16 cellular contexts compared by ENCODE assay signal in the genomic region with DNA sequence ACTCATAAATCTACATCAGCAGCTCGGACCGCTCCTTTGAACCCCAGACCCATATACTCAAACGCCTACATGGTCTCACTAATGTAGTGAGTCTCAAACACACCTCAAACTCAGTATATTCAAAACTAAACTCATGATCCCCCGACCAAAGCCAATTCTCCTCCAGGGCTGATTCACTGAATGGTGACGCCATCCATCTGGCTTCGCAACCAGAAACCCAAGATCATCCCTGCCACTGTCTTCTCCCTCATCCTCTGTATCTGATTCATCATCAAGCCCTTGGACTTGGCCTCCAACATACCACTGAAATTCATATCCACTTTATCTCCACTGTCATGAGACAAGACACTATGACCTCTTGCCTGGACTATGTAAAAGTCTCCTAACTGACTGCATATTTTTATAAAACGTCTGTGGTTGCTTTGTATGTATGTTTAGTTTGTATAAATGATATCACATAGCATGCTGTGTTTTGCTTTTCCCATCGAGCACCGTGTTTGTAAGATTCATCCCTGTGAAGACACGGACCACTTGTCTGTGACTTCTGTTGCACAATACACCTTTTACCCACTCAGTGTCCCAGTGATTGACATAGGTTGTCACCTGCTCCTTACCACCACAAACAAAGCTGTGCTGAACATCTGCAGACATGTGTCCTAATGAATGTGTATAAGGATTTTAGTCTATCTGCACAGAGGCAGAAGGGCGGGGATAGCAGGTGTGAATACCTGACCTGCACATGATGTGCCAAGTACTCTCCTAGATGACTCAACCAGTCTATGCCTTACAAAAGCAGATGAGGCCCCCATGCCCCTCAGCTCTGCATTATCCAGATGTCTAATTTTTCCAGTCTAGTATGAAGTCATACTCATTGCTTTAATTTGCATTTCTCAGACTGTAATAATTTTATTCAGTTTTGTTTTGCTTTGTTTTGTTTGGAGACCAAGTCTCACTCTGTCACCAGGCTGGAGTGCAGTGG.
DNase-seq lines count a peak whose midpoint lies in the region; ATAC-seq and TF ChIP-seq lines count a peak whose summit lies in the region.
"Had no signal": no experiment of that assay in that cellular context is flagged by ENCODE, and none has a peak within 500 bp of the region (broad histone marks: within the 10 kb centered on the region; RNA-seq: fewer than 3 reads in every experiment).

No MANE protein-coding gene starts in this region.

- no peak overlapping the region for H3K4me3 Mint-ChIP-seq in Calu3 (ENCODE audit: low read depth, unreplicated experiment)
- H3K4me3 Mint-ChIP-seq: activated naive CD8-positive, alpha-beta T cell treated with anti-CD3 and anti-CD28 coated beads, Interleukin-2, amount 10 ng/mL, durations not matched to agents 7 days and 5 days; mesothelial cell of epicardium had no signal

- H3K27me3 Mint-ChIP-seq in Calu3 (ENCODE audit: unreplicated experiment): peaks cover 72% of the 10 kb centered on the region

- no peaks in the 10 kb centered on the region for H3K9me3 Mint-ChIP-seq in Calu3 (ENCODE audit: low read depth, unreplicated experiment)
- H3K9me3 Mint-ChIP-seq: activated naive CD8-positive, alpha-beta T cell treated with anti-CD3 and anti-CD28 coated beads, Interleukin-2, amount 10 ng/mL, durations not matched to agents 7 days and 5 days; mesothelial cell of epicardium had no signal

- H3K4me3 ChIP-seq in RWPE2 (ENCODE audit: severe bottlenecking) (no peak overlapping the region), smooth muscle cell (no peak overlapping the region)
- H3K4me3 ChIP-seq: GM12878, upper lobe of left lung had no signal

- H3K27ac ChIP-seq in RWPE2 (ENCODE audit: poor library complexity, severe bottlenecking): no peak overlapping the region
- H3K27ac ChIP-seq in smooth muscle cell (ENCODE audit: low read depth): peak overlapping the region; percentile 56
- H3K27ac ChIP-seq: upper lobe of left lung had no signal

- H3K36me3 ChIP-seq in RWPE2 (ENCODE audit: low read depth) (no peaks in the 10 kb centered on the region), smooth muscle cell (ENCODE audit: low read depth) (no peaks in the 10 kb centered on the region)

- H3K4me2 ChIP-seq in smooth muscle cell: peak overlapping the region; percentile 47

- ATAC-seq in RWPE2 (ENCODE audit: low read depth) (peak; percentile 65), HG02763 (IDR thresholded peaks at IDR 0.05; ENCODE audit: unreplicated experiment) (no peak)
- ATAC-seq: GM12878 had no signal

- TF ChIP-seq CTCF in RWPE2 (IDR thresholded peaks at IDR 0.05; ENCODE audit: poor library complexity, severe bottlenecking) (no peak), smooth muscle cell (IDR thresholded peaks at IDR 0.05; ENCODE audit: borderline replicate concordance, insufficient read depth, poor library complexity, severe bottlenecking) (no peak), Calu3 (IDR thresholded peaks at IDR 0.05; ENCODE audit: unreplicated experiment) (no peak)

- intact Hi-C loops in Calu3 (cut with micrococcal nuclease; ENCODE audit: unreplicated experiment): no loop called here

- no peak overlapping the region for H2AFZ ChIP-seq in smooth muscle cell (ENCODE audit: low read depth)

- H3K79me2 ChIP-seq in smooth muscle cell (ENCODE audit: low read depth): no peaks in the 10 kb centered on the region

- H3K9ac ChIP-seq in smooth muscle cell (ENCODE audit: low read depth): no peak overlapping the region

- no peaks in the 10 kb centered on the region for H3F3A ChIP-seq in smooth muscle cell (ENCODE audit: low read depth)

- no peaks in the 10 kb centered on the region for H4K20me1 ChIP-seq in smooth muscle cell (ENCODE audit: low read depth)

- H3K9me3 ChIP-seq in RWPE2 (ENCODE audit: severe bottlenecking): no peaks in the 10 kb centered on the region
- H3K9me3 ChIP-seq in smooth muscle cell (replicated peaks; ENCODE audit: low read depth): no peaks in the 10 kb centered on the region
- H3K9me3 ChIP-seq: upper lobe of left lung had no signal

- H3K27me3 ChIP-seq in RWPE2 (ENCODE audit: insufficient read depth, poor library complexity, severe bottlenecking) (no peaks in the 10 kb centered on the region), smooth muscle cell (ENCODE audit: low read depth) (no peaks in the 10 kb centered on the region)
- H3K27me3 ChIP-seq: upper lobe of left lung had no signal

- H3K36me3 Mint-ChIP-seq in Calu3 (ENCODE audit: insufficient read depth, unreplicated experiment): no peaks in the 10 kb centered on the region
- H3K36me3 Mint-ChIP-seq: activated naive CD8-positive, alpha-beta T cell treated with anti-CD3 and anti-CD28 coated beads, Interleukin-2, amount 10 ng/mL, durations not matched to agents 7 days and 5 days; mesothelial cell of epicardium had no signal

- CTCF ChIA-PET in Calu3 (lab: Charles Lee): interaction anchor here (0.7 kb wide), 1 partner anchor 60 kb away, joined by 3 read pairs; no protein-coding TSS in a partner anchor

- H3K4me1 Mint-ChIP-seq in Calu3 (ENCODE audit: low read depth, unreplicated experiment): peaks cover 10% of the 10 kb centered on the region
- H3K4me1 Mint-ChIP-seq: activated naive CD8-positive, alpha-beta T cell treated with anti-CD3 and anti-CD28 coated beads, Interleukin-2, amount 10 ng/mL, durations not matched to agents 7 days and 5 days had no signal

- 55% methylated on average over 11 of the region's 11 CpGs for WGBS in smooth muscle cell (ENCODE audit: low lambda C conversion rate)

- BruUV-seq in Calu3 (replicated peaks; lab: Mats Ljungman, UMichigan): no TSS peak

- DNase-seq in NCI-H345 (lab: John Stamatoyannopoulos, UW) (peak; percentile 17), NCI-H345 treated with DMSO at 0.1 percent for 48 hours (lab: John Stamatoyannopoulos, UW; ENCODE audit: unreplicated experiment) (no peak), RWPE2 (ENCODE audit: low spot score) (no peak), fibroblast of gingiva (ENCODE audit: low read depth) (peak; percentile 78), smooth muscle cell (lab: John Stamatoyannopoulos, UW; ENCODE audit: unreplicated experiment) (no peak), Calu3 (no peak)
- no peak for DNase-seq in activated effector memory CD4-positive, alpha-beta T cell treated with anti-CD3 and anti-CD28 coated beads, Interleukin-2, amount 50 U/mL, for 16 hours
- DNase-seq: activated naive CD8-positive, alpha-beta T cell treated with anti-CD3 and anti-CD28 coated beads, Interleukin-2, amount 10 ng/mL, durations not matched to agents 7 days and 5 days; DMS 273 treated with DMSO at 0.1 percent for 48 hours; effector CD8-positive, alpha-beta T cell; NCI-H1092 treated with DMSO at 0.1 percent for 48 hours; NCI-H524 treated with DMSO at 0.1 percent for 48 hours; upper lobe of left lung had no signal

- peaks cover 11% of the 10 kb centered on the region for H3K4me1 ChIP-seq in RWPE2 (ENCODE audit: insufficient read depth, poor library complexity, severe bottlenecking)
- no peaks in the 10 kb centered on the region for H3K4me1 ChIP-seq in smooth muscle cell (ENCODE audit: low read depth)
- H3K4me1 ChIP-seq: upper lobe of left lung had no signal

- no peak overlapping the region for H3K27ac Mint-ChIP-seq in Calu3 (ENCODE audit: unreplicated experiment)
- H3K27ac Mint-ChIP-seq: activated naive CD8-positive, alpha-beta T cell treated with anti-CD3 and anti-CD28 coated beads, Interleukin-2, amount 10 ng/mL, durations not matched to agents 7 days and 5 days; mesothelial cell of epicardium had no signal

Comparison
In these comparisons a context has a peak if more than half of its experiments do, and no peak if none do; other contexts are left out.
1. DNase-seq: peak in NCI-H345 (single experiment) and fibroblast of gingiva (single experiment); none in NCI-H345 treated with DMSO at 0.1 percent for 48 hours (single experiment), RWPE2 (single experiment), smooth muscle cell (single experiment), Calu3 (single experiment) and activated effector memory CD4-positive, alpha-beta T cell treated with anti-CD3 and anti-CD28 coated beads, Interleukin-2, amount 50 U/mL, for 16 hours (single experiment).